In the genomic region with DNA sequence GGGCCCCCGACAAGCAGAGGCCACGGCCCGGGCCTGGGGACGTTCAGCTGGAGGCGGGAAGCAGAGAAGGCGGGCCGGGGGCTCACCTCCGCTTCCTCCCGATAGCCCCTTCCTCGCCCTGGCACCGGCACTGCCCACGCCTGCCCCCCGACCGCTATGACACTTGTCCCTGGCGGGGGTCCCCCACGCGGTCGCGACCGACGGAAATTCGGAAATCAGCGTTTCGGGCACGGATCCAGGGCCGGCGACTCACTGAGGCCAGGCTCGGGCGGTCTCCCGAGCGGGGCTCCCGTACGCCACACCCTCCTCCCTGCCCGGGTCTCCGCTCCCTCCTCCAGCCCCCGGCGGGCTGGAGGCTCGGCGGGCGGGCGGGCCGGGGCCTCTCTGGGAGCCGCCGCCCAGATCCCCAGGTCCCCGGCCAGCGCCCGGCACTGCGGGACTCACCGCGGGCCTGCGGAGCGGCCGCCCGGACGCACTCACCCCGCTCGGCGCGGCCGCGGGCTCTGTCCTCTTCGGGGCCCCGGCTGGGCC, we compare ENCODE assay signal across 9 cellular contexts. TPM values are rescaled to one million over a fixed set of nuclear protein-coding genes. Genes with fewer than 3 reads are reported as not detected.
A peak's percentile ranks its signal among the peaks of the same experiment; 100 is the strongest.
DNase-seq lines count a peak whose midpoint lies in the region; ATAC-seq, FAIRE-seq and TF ChIP-seq lines count a peak whose summit lies in the region.
"Had no signal": no experiment of that assay in that cellular context is flagged by ENCODE, and none has a peak within 500 bp of the region (broad histone marks: within the 10 kb centered on the region; RNA-seq: fewer than 3 reads in every experiment).

No MANE protein-coding gene starts in this region.

- H3K9me3 ChIP-seq in vagina = no peaks in the 10 kb centered on the region

- intact Hi-C loops in activated CD4-positive, alpha-beta T cell treated with anti-CD3 and anti-CD28 coated beads, Interleukin-2, amount 10 ng/mL, durations not matched to agents 24 days and 14 days (cut with micrococcal nuclease) = loop anchor here (2.0 to 5.0 kb wide), 3 partner anchors 16 to 87 kb away; no protein-coding TSS in a partner anchor
- intact Hi-C loops in vagina (cut with DNase I) = loop anchor here (2.0 kb wide), 1 partner anchor 108 kb away; no protein-coding TSS in a partner anchor

- DNase-seq in GM12891 (ENCODE audit: insufficient read length, low spot score) (peak; percentile 56), epithelial cell of prostate (ENCODE audit: low read depth, low spot score) (no peak), naive B cell (no peak), vagina (ENCODE audit: extremely low spot score in 2 of 2) (no peak), AG08396 (ENCODE audit: low spot score) (no peak)
- DNase-seq in activated CD4-positive, alpha-beta T cell treated with anti-CD3 and anti-CD28 coated beads, Interleukin-2, amount 10 ng/mL, durations not matched to agents 24 days and 14 days = peak; percentile 73

- TF ChIP-seq POLR2A in GM12891 (IDR thresholded peaks at IDR 0.05; ENCODE audit: low read depth, low read length) = no peak
- TF ChIP-seq POLR2A in vagina (IDR thresholded peaks at IDR 0.05) = no peak

- H3K4me1 Mint-ChIP-seq in activated CD4-positive, alpha-beta T cell treated with anti-CD3 and anti-CD28 coated beads, Interleukin-2, amount 10 ng/mL, durations not matched to agents 24 days and 14 days = peaks cover 32% of the 10 kb centered on the region
- peaks cover 30 to 38% (median 31%) of the 10 kb centered on the region in 3 donors for H3K4me1 Mint-ChIP-seq in naive B cell

- H3K4me1 ChIP-seq in vagina = peaks cover 30% of the 10 kb centered on the region

- no peak for TF ChIP-seq CTCF in vagina (IDR thresholded peaks at IDR 0.05)

- peak overlapping the region; percentile 79 for H3K27ac Mint-ChIP-seq in activated CD4-positive, alpha-beta T cell treated with anti-CD3 and anti-CD28 coated beads, Interleukin-2, amount 10 ng/mL, durations not matched to agents 24 days and 14 days
- peak overlapping the region in 2 of 6 donors; percentile 74 to 86 for H3K27ac Mint-ChIP-seq in naive B cell

- H3K27ac ChIP-seq in epithelial cell of prostate (peak overlapping the region; percentile 29), vagina (peak overlapping the region; percentile 91)

- H3K4me3 ChIP-seq in vagina = peak overlapping the region; percentile 60 to 90

- H3K4me3 Mint-ChIP-seq in activated CD4-positive, alpha-beta T cell treated with anti-CD3 and anti-CD28 coated beads, Interleukin-2, amount 10 ng/mL, durations not matched to agents 24 days and 14 days = peak overlapping the region; percentile 85
- peak overlapping the region; percentile 77 to 93 (median 87) for H3K4me3 Mint-ChIP-seq in naive B cell

- H3K36me3 Mint-ChIP-seq in activated CD4-positive, alpha-beta T cell treated with anti-CD3 and anti-CD28 coated beads, Interleukin-2, amount 10 ng/mL, durations not matched to agents 24 days and 14 days (ENCODE audit: low read depth) = peaks cover 27% of the 10 kb centered on the region
- H3K36me3 Mint-ChIP-seq in naive B cell = no peaks in the 10 kb centered on the region

- ATAC-seq in HG03097 (IDR thresholded peaks at IDR 0.05; ENCODE audit: low FRiP score, unreplicated experiment) = peak; percentile 10
- ATAC-seq in naive B cell (ENCODE audit: low read depth in 2 of 2) = peak; percentile 17 to 29
- ATAC-seq in HG02981 (IDR thresholded peaks at IDR 0.05; ENCODE audit: unreplicated experiment) = no peak

- peaks cover 15% of the 10 kb centered on the region for H3K27me3 Mint-ChIP-seq in activated CD4-positive, alpha-beta T cell treated with anti-CD3 and anti-CD28 coated beads, Interleukin-2, amount 10 ng/mL, durations not matched to agents 24 days and 14 days
- H3K27me3 Mint-ChIP-seq in naive B cell = no peaks in the 10 kb centered on the region

- H3K9me3 Mint-ChIP-seq in activated CD4-positive, alpha-beta T cell treated with anti-CD3 and anti-CD28 coated beads, Interleukin-2, amount 10 ng/mL, durations not matched to agents 24 days and 14 days = no peaks in the 10 kb centered on the region
- H3K9me3 Mint-ChIP-seq in naive B cell = no peaks in the 10 kb centered on the region

- no peaks in the 10 kb centered on the region for H3K27me3 ChIP-seq in vagina

- no peaks in the 10 kb centered on the region for H3K36me3 ChIP-seq in vagina

- no peak for FAIRE-seq in GM12891 (lab: Jason Lieb, UNC)
- FAIRE-seq: TTC549 had no signal

TF ChIP-seq in GM12891, 5 proteins besides CTCF, POLR2A, EP300 and RAD21:
- TF ChIP-seq POLR2AphosphoS5 (IDR thresholded peaks at IDR 0.05; ENCODE audit: low read depth, low read length) = no peak
- no peak for TF ChIP-seq POU2F2 (IDR thresholded peaks at IDR 0.05; ENCODE audit: low read depth, low read length)
- no peak for TF ChIP-seq TAF1 (IDR thresholded peaks at IDR 0.05; ENCODE audit: low read depth, low read length)
- TF ChIP-seq PAX5 (IDR thresholded peaks at IDR 0.05; ENCODE audit: insufficient read depth, low read length, severe bottlenecking) = no peak
- no peak for TF ChIP-seq SPI1 (IDR thresholded peaks at IDR 0.05; ENCODE audit: low read depth, low read length)

RNA-seq across cellular contexts. Expression of a gene that starts 0.6 kb away (rescaled TPM):
- 0.54 TPM for polyA plus RNA-seq in GM12891 (2012; ENCODE audit: low read depth, missing spikeins)
- 19.0 and 19.2 TPM in 2 replicates for total RNA-seq in activated CD4-positive, alpha-beta T cell treated with anti-CD3 and anti-CD28 coated beads, Interleukin-2, amount 10 ng/mL, durations not matched to agents 24 days and 14 days
- 1 to 10 TPM in 3 of 6 donors, under 1 TPM in 3; 0.10 to 2.6 (median 0.96) TPM for polyA plus RNA-seq in naive B cell (ENCODE audit: low read depth in 6 of 6)
- total RNA-seq in vagina = 8.1 TPM

Comparison
In these comparisons a context has a peak if more than half of its experiments do, and no peak if none do; other contexts are left out.
1. DNase-seq: peak in GM12891 (single experiment) and activated CD4-positive, alpha-beta T cell treated with anti-CD3 and anti-CD28 coated beads, Interleukin-2, amount 10 ng/mL, durations not matched to agents 24 days and 14 days (single experiment); none in epithelial cell of prostate (single experiment), naive B cell (single experiment), vagina (0 of 2) and AG08396 (single experiment).